In the genomic region with DNA sequence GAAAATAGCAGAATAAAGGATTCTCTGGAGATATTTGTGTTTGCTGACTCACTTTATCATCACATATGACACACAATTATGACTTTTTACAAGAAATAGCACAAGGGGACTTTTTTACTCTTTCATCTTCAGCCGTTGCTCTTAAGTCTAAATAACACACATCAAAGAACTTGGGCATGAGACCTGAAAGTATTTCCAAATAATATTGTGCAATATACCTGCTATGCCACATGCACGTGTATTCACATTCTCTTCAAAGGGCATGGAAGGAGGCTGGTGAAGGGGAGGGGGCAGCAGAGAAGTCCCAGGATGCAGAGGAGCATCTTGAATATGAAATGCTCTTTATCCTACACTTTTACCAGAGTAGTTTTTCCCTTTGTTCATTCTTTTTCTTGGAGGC, we compare ENCODE assay signal across 11 cellular contexts. TPM values are rescaled to one million over a fixed set of nuclear protein-coding genes. Genes with fewer than 3 reads are reported as not detected.
"Had no signal": no experiment of that assay in that cellular context is flagged by ENCODE, and none has a peak within 500 bp of the region (broad histone marks: within the 10 kb centered on the region; RNA-seq: fewer than 3 reads in every experiment).

No MANE protein-coding gene starts in this region.

- H3K36me3 Mint-ChIP-seq: IgD-negative memory B cell had no signal

- H3K4me1 ChIP-seq: HAP-1 had no signal

- H3K36me3 ChIP-seq: HAP-1 had no signal

- H3K27ac ChIP-seq: GM23248, HL-60, KMS-11 had no signal

- DNase-seq: GM23248, GOT3, H7, HFFc6, KBM-7 had no signal

- H3K27ac Mint-ChIP-seq: HFFc6, IgD-negative memory B cell had no signal

- ATAC-seq: HCT116 had no signal

- H3K9me3 ChIP-seq: HAP-1 had no signal

- H3K9ac ChIP-seq: GM23248, KMS-11 had no signal

- H3K4me3 Mint-ChIP-seq: HFFc6, IgD-negative memory B cell had no signal

- H3K4me2 ChIP-seq: KMS-11 had no signal

- H3K9me3 Mint-ChIP-seq: IgD-negative memory B cell had no signal

- H3K4me3 ChIP-seq: GM23248, HAP-1 had no signal

- H2AFZ ChIP-seq: GM23248 had no signal

RNA-seq across cellular contexts. Expression of gene ADARB2, which starts 4.1 kb away (rescaled TPM):
- total RNA-seq: GM23248, HFFc6, HT1080 had no signal
- polyA plus RNA-seq: GM23248, IgD-negative memory B cell had no signal
